Comparison of ENCODE assay signal across 1 cellular context in genomic region chr2:24920813-24921441, GRCh38.
TF ChIP-seq lines count a peak whose summit lies in the region.

No MANE protein-coding gene starts in this region.

TF ChIP-seq in GM12878, 131 proteins besides CTCF, POLR2A, EP300 and RAD21:
- no peak for TF ChIP-seq NFYA (IDR thresholded peaks at IDR 0.05; ENCODE audit: borderline replicate concordance, low read depth, low read length)
- no peak for TF ChIP-seq ZNF384 (IDR thresholded peaks at IDR 0.05; ENCODE audit: borderline replicate concordance, low read depth, low read length)
- 0 out of 2 replicates have a peak, but pooled peaks have one; percentile 10 for TF ChIP-seq ZNF217 (IDR thresholded peaks at IDR 0.05)
- TF ChIP-seq, protein P1, sequence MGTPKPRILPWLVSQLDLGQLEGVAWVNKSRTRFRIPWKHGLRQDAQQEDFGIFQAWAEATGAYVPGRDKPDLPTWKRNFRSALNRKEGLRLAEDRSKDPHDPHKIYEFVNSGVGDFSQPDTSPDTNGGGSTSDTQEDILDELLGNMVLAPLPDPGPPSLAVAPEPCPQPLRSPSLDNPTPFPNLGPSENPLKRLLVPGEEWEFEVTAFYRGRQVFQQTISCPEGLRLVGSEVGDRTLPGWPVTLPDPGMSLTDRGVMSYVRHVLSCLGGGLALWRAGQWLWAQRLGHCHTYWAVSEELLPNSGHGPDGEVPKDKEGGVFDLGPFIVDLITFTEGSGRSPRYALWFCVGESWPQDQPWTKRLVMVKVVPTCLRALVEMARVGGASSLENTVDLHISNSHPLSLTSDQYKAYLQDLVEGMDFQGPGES (IDR thresholded peaks at IDR 0.05), result no peak
